13 cellular contexts compared by ENCODE assay signal in genomic region chr3:2354702-2355101, GRCh38.
DNase-seq lines count a peak whose midpoint lies in the region; ATAC-seq and TF ChIP-seq lines count a peak whose summit lies in the region.
"Had no signal": no experiment of that assay in that cellular context is flagged by ENCODE, and none has a peak within 500 bp of the region (broad histone marks: within the 10 kb centered on the region; RNA-seq: fewer than 3 reads in every experiment).

No MANE protein-coding gene starts in this region.

- ATAC-seq in heart right ventricle = peak; percentile 49 to 98 (median 77)
- ATAC-seq: A549; activated naive CD4-positive, alpha-beta T cell treated with anti-CD3 and anti-CD28 coated beads, Interleukin-2, amount 50 U/mL, for 72 hours; lower lobe of right lung had no signal

- no peak overlapping the region for H3K27ac Mint-ChIP-seq in T-helper 2 cell treated with Interferon-gamma antibody and Interleukin-4, amounts not matched to agents 5 μg/mL and 100 μg/mL, for 36 hours
- H3K27ac Mint-ChIP-seq: activated naive CD4-positive, alpha-beta T cell treated with anti-CD3 and anti-CD28 coated beads, Interleukin-2, amount 50 U/mL, for 72 hours had no signal

- TF ChIP-seq CTCF in heart right ventricle (IDR thresholded peaks at IDR 0.05) = no peak

- no peaks in the 10 kb centered on the region for H3K27me3 Mint-ChIP-seq in T-helper 2 cell treated with Interferon-gamma antibody and Interleukin-4, amounts not matched to agents 5 μg/mL and 100 μg/mL, for 36 hours (ENCODE audit: low read depth)

- H3K27ac ChIP-seq in heart right ventricle = no peak overlapping the region
- H3K27ac ChIP-seq in effector memory CD4-positive, alpha-beta T cell (ENCODE audit: insufficient read depth, low read length, poor library complexity, severe bottlenecking) = no peak overlapping the region
- H3K27ac ChIP-seq: A549, lower lobe of right lung, skin epidermis had no signal

- H3K4me1 Mint-ChIP-seq in T-helper 2 cell treated with Interferon-gamma antibody and Interleukin-4, amounts not matched to agents 5 μg/mL and 100 μg/mL, for 36 hours (ENCODE audit: low read depth) = no peaks in the 10 kb centered on the region

- H3K9me3 Mint-ChIP-seq in T-helper 2 cell treated with Interferon-gamma antibody and Interleukin-4, amounts not matched to agents 5 μg/mL and 100 μg/mL, for 36 hours = peaks cover 9% of the 10 kb centered on the region
- H3K9me3 Mint-ChIP-seq: activated naive CD4-positive, alpha-beta T cell treated with anti-CD3 and anti-CD28 coated beads, Interleukin-2, amount 50 U/mL, for 72 hours had no signal

- intact Hi-C loops in heart right ventricle (cut with DNase I) = no loop called here

- peak; percentile 10 for DNase-seq in NCI-H1105 treated with DMSO at 0.1 percent for 48 hours (lab: John Stamatoyannopoulos, UW)
- no peak for DNase-seq in NCI-H1105 (lab: John Stamatoyannopoulos, UW)
- peak; percentile 1 for DNase-seq in SW480 (ENCODE audit: low spot score)
- DNase-seq in heart right ventricle = peak in 1 of 2 donors; percentile 15
- DNase-seq in retina = peak; percentile 31
- DNase-seq in activated effector memory CD4-positive, alpha-beta T cell treated with anti-CD3 and anti-CD28 coated beads, Interleukin-2, amount 50 U/mL, for 16 hours = no peak
- DNase-seq in T-helper 2 cell treated with Interferon-gamma antibody and Interleukin-4, amounts not matched to agents 5 μg/mL and 100 μg/mL, for 36 hours (ENCODE audit: low spot score) = no peak
- DNase-seq in effector memory CD4-positive, alpha-beta T cell = no peak
- DNase-seq: lower lobe of right lung, NCI-H1436 had no signal

- H3K9me3 ChIP-seq in heart right ventricle = peaks cover 0 to 10% (median 0%) of the 10 kb centered on the region in 11 donors
- H3K9me3 ChIP-seq in effector memory CD4-positive, alpha-beta T cell (ENCODE audit: control insufficient read depth, low read length) = no peaks in the 10 kb centered on the region
- H3K9me3 ChIP-seq: A549, lower lobe of right lung had no signal

- H3K4me1 ChIP-seq in heart right ventricle = peaks cover 0 to 19% (median 9%) of the 10 kb centered on the region in 9 donors
- H3K4me1 ChIP-seq in effector memory CD4-positive, alpha-beta T cell (ENCODE audit: control insufficient read depth, insufficient read depth, low read length, poor library complexity, severe bottlenecking) = no peaks in the 10 kb centered on the region
- H3K4me1 ChIP-seq: A549, lower lobe of right lung had no signal

- no peak overlapping the region for H3K4me3 Mint-ChIP-seq in T-helper 2 cell treated with Interferon-gamma antibody and Interleukin-4, amounts not matched to agents 5 μg/mL and 100 μg/mL, for 36 hours

- H3K36me3 ChIP-seq in heart right ventricle = no peaks in the 10 kb centered on the region
- H3K36me3 ChIP-seq in effector memory CD4-positive, alpha-beta T cell (ENCODE audit: control insufficient read depth, insufficient read depth, low read length) = no peaks in the 10 kb centered on the region
- H3K36me3 ChIP-seq: lower lobe of right lung had no signal

- H3K36me3 Mint-ChIP-seq in T-helper 2 cell treated with Interferon-gamma antibody and Interleukin-4, amounts not matched to agents 5 μg/mL and 100 μg/mL, for 36 hours (ENCODE audit: low read depth) = no peaks in the 10 kb centered on the region

- no peaks in the 10 kb centered on the region for H3K27me3 ChIP-seq in heart right ventricle
- H3K27me3 ChIP-seq in effector memory CD4-positive, alpha-beta T cell (replicated peaks; ENCODE audit: control insufficient read depth, insufficient read depth, low read length, poor library complexity, severe bottlenecking) = no peaks in the 10 kb centered on the region

- H3K4me3 ChIP-seq in heart right ventricle = no peak overlapping the region
- no peak overlapping the region for H3K4me3 ChIP-seq in effector memory CD4-positive, alpha-beta T cell (ENCODE audit: insufficient read depth, low read depth, low read length, poor library complexity, severe bottlenecking)
- H3K4me3 ChIP-seq: A549, lower lobe of right lung, skin epidermis had no signal

- 0 to 4% methylated on average over 1 of the region's 1 CpG for WGBS in heart right ventricle, 2 donors

Comparison
In these comparisons a context has a peak if more than half of its experiments do, and no peak if none do; other contexts are left out.
1. DNase-seq: peak in NCI-H1105 treated with DMSO at 0.1 percent for 48 hours (single experiment), SW480 (single experiment) and retina (single experiment); none in NCI-H1105 (single experiment), activated effector memory CD4-positive, alpha-beta T cell treated with anti-CD3 and anti-CD28 coated beads, Interleukin-2, amount 50 U/mL, for 16 hours (single experiment), T-helper 2 cell treated with Interferon-gamma antibody and Interleukin-4, amounts not matched to agents 5 μg/mL and 100 μg/mL, for 36 hours (single experiment) and effector memory CD4-positive, alpha-beta T cell (0 of 3).